Comparison of ENCODE assay signal across 9 cellular contexts in genomic region chr9:89592963-89593775, GRCh38. TPM values are rescaled to one million over a fixed set of nuclear protein-coding genes. Genes with fewer than 3 reads are reported as not detected.
A peak's percentile ranks its signal among the peaks of the same experiment; 100 is the strongest.
DNase-seq lines count a peak whose midpoint lies in the region; ATAC-seq, FAIRE-seq and TF ChIP-seq lines count a peak whose summit lies in the region.
"Had no signal": no experiment of that assay in that cellular context is flagged by ENCODE, and none has a peak within 500 bp of the region (broad histone marks: within the 10 kb centered on the region; RNA-seq: fewer than 3 reads in every experiment).

No MANE protein-coding gene starts in this region.

- H3K18ac ChIP-seq in H1 (ENCODE audit: extremely low read depth, low read length) (no peak overlapping the region; the same call in 1 of the 2 replicates), neuronal stem cell (ENCODE audit: low read length) (peak overlapping the region; percentile 58)

- H3K4me1 ChIP-seq in Loucy (ENCODE audit: insufficient read depth, low read length, poor library complexity, severe bottlenecking) (no peaks in the 10 kb centered on the region), H1 (replicated peaks in 1 of 4; ENCODE audit: control insufficient read depth in 3 of 4, insufficient read depth in 4 of 4, low read length in 3 of 4) (peaks cover 4 to 8% (median 6%) of the 10 kb centered on the region in 4 experiments), neuronal stem cell (ENCODE audit: control insufficient read depth in 2 of 2, insufficient read depth in 1 of 2, low read depth in 1 of 2, low read length in 2 of 2) (peaks cover 0 to 6% of the 10 kb centered on the region in 2 donors), upper lobe of right lung (no peaks in the 10 kb centered on the region)

- H2AK5ac ChIP-seq in H1 (ENCODE audit: low read depth, low read length) (no peak overlapping the region), neuronal stem cell (ENCODE audit: low read depth, low read length) (peak overlapping the region; percentile 0)

- H4K8ac ChIP-seq in H1 (ENCODE audit: extremely low read depth, insufficient read depth, low read length) (no peak overlapping the region), neuronal stem cell (ENCODE audit: low read depth, low read length) (peak overlapping the region; percentile 5)

- no peak overlapping the region for H3K56ac ChIP-seq in H1 (replicated peaks; ENCODE audit: insufficient read length, low read depth, low read length)

- H4K5ac ChIP-seq in H1 (ENCODE audit: insufficient read length, low read depth, low read length) = no peak overlapping the region

- TF ChIP-seq CTCF in Loucy (conservative IDR thresholded peaks at IDR 0.05; ENCODE audit: low read length) = no peak
- TF ChIP-seq CTCF in H1 (IDR thresholded peaks at IDR 0.05; ENCODE audit: control extremely low read depth in 1 of 3, insufficient read depth in 1 of 3, low read depth in 1 of 3, low read length in 3 of 3) = peak; percentile 52 to 70 (median 64)
- TF ChIP-seq CTCF in upper lobe of right lung (IDR thresholded peaks at IDR 0.05) = no peak

- H2BK120ac ChIP-seq in H1 (replicated peaks; ENCODE audit: low read depth, low read length) (no peak overlapping the region), neuronal stem cell (ENCODE audit: low read depth, low read length) (no peak overlapping the region)

- no peaks in the 10 kb centered on the region for H4K20me1 ChIP-seq in Loucy (ENCODE audit: insufficient read depth, low read length, poor library complexity, severe bottlenecking)
- H4K20me1 ChIP-seq in H1 (replicated peaks in 1 of 2; ENCODE audit: control insufficient read depth in 1 of 2, insufficient read depth in 2 of 2, low read length in 2 of 2) = no peaks in the 10 kb centered on the region

- DNase-seq in DMS114 treated with DMSO at 0.1 percent for 48 hours (lab: John Stamatoyannopoulos, UW; ENCODE audit: unreplicated experiment) (peak; percentile 2), H1 (ENCODE audit: low read depth in 1 of 2, low spot score in 2 of 2) (peak; percentile 72 to 73), neuronal stem cell (ENCODE audit: low spot score) (peak; percentile 44), NCI-H2196 (lab: John Stamatoyannopoulos, UW; ENCODE audit: unreplicated experiment) (no peak), globus pallidus (ENCODE audit: low spot score) (no peak), upper lobe of right lung (no peak)

- H3K4me2 ChIP-seq in Loucy (ENCODE audit: low read depth, low read length, poor library complexity, severe bottlenecking) (no peak overlapping the region), H1 (ENCODE audit: insufficient read depth in 1 of 2, low read depth in 2 of 2, low read length in 2 of 2) (peak overlapping the region in 1 of 2 experiments; percentile 41; a peak in 2 of 4 replicates), neuronal stem cell (ENCODE audit: insufficient read depth, low read length, poor library complexity, severe bottlenecking) (no peak overlapping the region)

- 0 out of 2 replicates have a peak overlapping the region, but pooled peaks have one; percentile 55 for H2BK15ac ChIP-seq in H1 (ENCODE audit: low read length)
- H2BK15ac ChIP-seq in neuronal stem cell (ENCODE audit: low read length) = no peak overlapping the region

- H3K36me3 ChIP-seq in Loucy (ENCODE audit: insufficient read depth, low read length) (no peaks in the 10 kb centered on the region), H1 (ENCODE audit: control insufficient read depth in 2 of 4, insufficient read depth in 4 of 4, low read length in 3 of 4) (no peaks in the 10 kb centered on the region), neuronal stem cell (replicated peaks in 1 of 2; ENCODE audit: control insufficient read depth in 2 of 2, insufficient read depth in 2 of 2, low read length in 2 of 2) (no peaks in the 10 kb centered on the region), upper lobe of right lung (no peaks in the 10 kb centered on the region)

- no peaks in the 10 kb centered on the region for H3F3A ChIP-seq in Loucy (ENCODE audit: low read depth)

- no peak for TF ChIP-seq EP300 in H1 (IDR thresholded peaks at IDR 0.05; ENCODE audit: borderline replicate concordance in 1 of 2, low read depth in 2 of 2, low read length in 2 of 2)

- H2BK5ac ChIP-seq in H1 (ENCODE audit: low read depth, low read length) (no peak overlapping the region), neuronal stem cell (ENCODE audit: low read length) (no peak overlapping the region)

- H3K14ac ChIP-seq in H1 (ENCODE audit: insufficient read length) (no peak overlapping the region), neuronal stem cell (ENCODE audit: low read length) (no peak overlapping the region)

- POLR2A ChIA-PET in H1 (lab: Charles Lee; ENCODE audit: partially characterized antibody) = interaction anchor here (1.1 to 4.2 kb wide), 2 partner anchors 10 to 164 kb away, joined by 3 to 35 read pairs; partner anchors contain the start of gene GADD45G

- H2BK12ac ChIP-seq in H1 (ENCODE audit: low read depth, low read length) (0 out of 2 replicates have a peak overlapping the region, but pooled peaks have one; percentile 5), neuronal stem cell (ENCODE audit: low read length) (no peak overlapping the region)

- no peaks in the 10 kb centered on the region for H3K9me3 ChIP-seq in Loucy (ENCODE audit: insufficient read depth, low read depth, low read length)
- no peaks in the 10 kb centered on the region for H3K9me3 ChIP-seq in H1 (ENCODE audit: insufficient read depth in 2 of 2, low read depth in 1 of 2, low read length in 1 of 2)
- H3K9me3 ChIP-seq in neuronal stem cell (replicated peaks in 1 of 2; ENCODE audit: control insufficient read depth in 2 of 2, insufficient read depth in 1 of 2, low read depth in 1 of 2, low read length in 2 of 2) = no peaks in the 10 kb centered on the region
- no peaks in the 10 kb centered on the region for H3K9me3 ChIP-seq in upper lobe of right lung

- FAIRE-seq in H1 (lab: Jason Lieb, UNC) = peak; percentile 95
- FAIRE-seq: G401.6 had no signal

- H3K79me1 ChIP-seq in H1 (ENCODE audit: low read depth, low read length) (no peaks in the 10 kb centered on the region), neuronal stem cell (ENCODE audit: low read depth, low read length) (no peaks in the 10 kb centered on the region)

- H3K9me2 ChIP-seq in Loucy (replicated peaks; ENCODE audit: low read depth, low read length) = no peaks in the 10 kb centered on the region

- H3K27ac ChIP-seq in H1 (ENCODE audit: low read depth, low read length) (no peak overlapping the region), neuronal stem cell (replicated peaks; ENCODE audit: low read length) (no peak overlapping the region), upper lobe of right lung (no peak overlapping the region)

- no peak overlapping the region for H2BK20ac ChIP-seq in H1 (ENCODE audit: low read length)

- H3K23ac ChIP-seq in H1 (ENCODE audit: insufficient read length) = no peak overlapping the region
- no peak overlapping the region for H3K23ac ChIP-seq in neuronal stem cell (ENCODE audit: low read depth, low read length, poor library complexity)

- peak overlapping the region; percentile 41; the same call in 1 of the 2 replicates for H2AFZ ChIP-seq in Loucy (ENCODE audit: low read length)
- H2AFZ ChIP-seq in H1 (ENCODE audit: low read length) = peak overlapping the region; percentile 81; the same call in 1 of the 2 replicates
- H2AFZ ChIP-seq in neuronal stem cell (ENCODE audit: low read length) = no peak overlapping the region

- H3K27me3 ChIP-seq in Loucy (ENCODE audit: insufficient read depth, low read length, poor library complexity, severe bottlenecking) (no peaks in the 10 kb centered on the region), H1 (replicated peaks in 1 of 4; ENCODE audit: control insufficient read depth in 3 of 4, extremely low read depth in 1 of 4, insufficient read depth in 3 of 4, low read length in 3 of 4) (no peaks in the 10 kb centered on the region), neuronal stem cell (ENCODE audit: control insufficient read depth in 3 of 3, insufficient read depth in 3 of 3, low read depth in 1 of 3, low read length in 3 of 3) (peaks cover 0 to 48% (median 0%) of the 10 kb centered on the region in 3 experiments), upper lobe of right lung (no peaks in the 10 kb centered on the region)

- peak; percentile 46 to 63 for TF ChIP-seq RAD21 in H1 (IDR thresholded peaks at IDR 0.05 in 1 of 2, conservative IDR thresholded peaks at IDR 0.05 in 1 of 2; ENCODE audit: low read depth in 2 of 2, low read length in 2 of 2)

- ATAC-seq in upper lobe of right lung (no peak), HG03460 (IDR thresholded peaks at IDR 0.05; ENCODE audit: unreplicated experiment) (no peak)

- no peak overlapping the region for H4K91ac ChIP-seq in H1 (replicated peaks; ENCODE audit: insufficient read length, low read length)
- H4K91ac ChIP-seq in neuronal stem cell (ENCODE audit: low read depth, low read length, poor library complexity) = no peak overlapping the region

- H3K23me2 ChIP-seq in H1 (ENCODE audit: low read depth, low read length) = no peaks in the 10 kb centered on the region

- H3K79me2 ChIP-seq in Loucy (ENCODE audit: insufficient read depth, low read length) = no peaks in the 10 kb centered on the region
- no peaks in the 10 kb centered on the region for H3K79me2 ChIP-seq in H1 (ENCODE audit: control insufficient read depth in 1 of 2, insufficient read depth in 2 of 2, low read length in 2 of 2)

- 71% methylated on average over 15 of the region's 15 CpGs; no CpG with 5 or more reads in 1 of the 2 experiments for WGBS in H1 (ENCODE audit: extremely low coverage in 1 of 2, insufficient coverage in 1 of 2, insufficient read length in 1 of 2, insufficient replicate concordance in 2 of 2, low coverage in 1 of 2, low lambda C conversion rate in 2 of 2, missing lambda C conversion rate in 1 of 2), 2 experiments
- no CpG with 5 or more reads among the region's 15 CpGs for WGBS in neuronal stem cell (ENCODE audit: extremely low coverage in 2 of 2, insufficient read length in 2 of 2, insufficient replicate concordance in 1 of 2), 2 donors

- H3K4me3 ChIP-seq in Loucy (ENCODE audit: low read length, poor library complexity, severe bottlenecking) (no peak overlapping the region), H1 (ENCODE audit: extremely low read depth in 1 of 4, insufficient read depth in 2 of 4, low read depth in 3 of 4, low read length in 4 of 4) (no peak overlapping the region; a peak in 1 of 8 replicates), neuronal stem cell (ENCODE audit: low read length in 2 of 2) (no peak overlapping the region), upper lobe of right lung (no peak overlapping the region)

- CTCF ChIA-PET in H1 (lab: Charles Lee; ENCODE audit: partially characterized antibody) = interaction anchor here (0.7 to 8.1 kb wide), 92 partner anchors 9 to 938 kb away, joined by 3 to 162 read pairs (median 4); no protein-coding TSS in a partner anchor

- no peak overlapping the region for H3K4ac ChIP-seq in H1 (replicated peaks; ENCODE audit: insufficient read length, low read depth, low read length)
- H3K4ac ChIP-seq in neuronal stem cell (ENCODE audit: low read length) = no peak overlapping the region

- intact Hi-C loops in upper lobe of right lung (cut with DNase I) = no loop called here

- TF ChIP-seq POLR2A in H1 (IDR thresholded peaks at IDR 0.05; ENCODE audit: control extremely low read depth in 1 of 2, low read depth in 2 of 2, low read length in 2 of 2) = no peak

- no peak overlapping the region for H3K9ac ChIP-seq in Loucy (ENCODE audit: low read depth, low read length, poor library complexity, severe bottlenecking)
- no peak overlapping the region for H3K9ac ChIP-seq in H1 (replicated peaks in 1 of 4; ENCODE audit: extremely low read depth in 1 of 4, low read depth in 3 of 4, low read length in 3 of 4)
- no peak overlapping the region for H3K9ac ChIP-seq in neuronal stem cell (ENCODE audit: low read depth, low read length, poor library complexity)

RNA-seq across cellular contexts. Expression of gene GADD45G, which starts 11.6 kb away (rescaled TPM):
- 7.0 and 9.2 TPM in 2 replicates for total RNA-seq in H1 (2021; fragmentation: NEBNext Ultra II Directional; extraction: Animal tissue kit (Norgen Biotek cat#: 25700))
- polyA plus RNA-seq in H1 (2011; rRNA removed) = 11.4 and 20.7 TPM in 2 replicates
- 9.8 TPM for polyA plus RNA-seq in H1 (2011; cell fraction: cytosol; rRNA removed)
- 16.9 TPM for polyA plus RNA-seq in H1 (2011; cell fraction: nucleus; rRNA removed)
- polyA plus RNA-seq in H1 (2012, experiment 1 of 2) = 5.2 to 17.2 TPM (median 11.3 TPM) in 4 replicates
- polyA plus RNA-seq in H1 (2012, experiment 2 of 2) = 4.4 TPM
- polyA plus RNA-seq in H1 (2013, experiment 1 of 2) = 7.4 TPM
- 5.6 TPM for polyA plus RNA-seq in H1 (2013, experiment 2 of 2)
- 1.5 and 2.4 TPM in 2 replicates for polyA minus RNA-seq in H1 (2011; rRNA and poly(A)+ RNA removed)
- 3.4 TPM for polyA minus RNA-seq in H1 (2011; cell fraction: cytosol; rRNA and poly(A)+ RNA removed)
- 9.3 TPM for polyA minus RNA-seq in H1 (2011; cell fraction: nucleus; rRNA and poly(A)+ RNA removed)
- polyA plus RNA-seq in neuronal stem cell (2013, experiment 1 of 2) = 0.79 TPM
- polyA plus RNA-seq in neuronal stem cell (2013, experiment 2 of 2) = 0.61 TPM
- 19.8 TPM for total RNA-seq in upper lobe of right lung

Comparison
In these comparisons a context has a peak if more than half of its experiments do, and no peak if none do; other contexts are left out.
1. DNase-seq: peak in DMS114 treated with DMSO at 0.1 percent for 48 hours (single experiment), H1 (2 of 2) and neuronal stem cell (single experiment); none in NCI-H2196 (single experiment), globus pallidus (single experiment) and upper lobe of right lung (single experiment).
2. CTCF ChIP-seq: peak in H1 (3 of 3); none in Loucy (single experiment) and upper lobe of right lung (single experiment).